ENCODE assay signal across 12 cellular contexts in genomic region chr5:133906303-133906702, GRCh38.
"Had no signal": no experiment of that assay in that cellular context is flagged by ENCODE, and none has a peak within 500 bp of the region (broad histone marks: within the 10 kb centered on the region; RNA-seq: fewer than 3 reads in every experiment).

No MANE protein-coding gene starts in this region.

- DNase-seq: activated CD4-positive, alpha-beta T cell treated with anti-CD3 and anti-CD28 coated beads for 48 hours; esophagus squamous epithelium; foreskin keratinocyte; head of caudate nucleus; left colon; mammary epithelial cell; naive thymus-derived CD4-positive, alpha-beta T cell; stimulated activated CD4-positive, alpha-beta T cell treated with anti-CD3 and anti-CD28 coated beads, Interleukin-4, amount 100 ng/mL, for 1 hour; stimulated activated CD8-positive, alpha-beta memory T cell treated with anti-CD3 and anti-CD28 coated beads, Interleukin-4, amount 100 ng/mL, for 48 hours had no signal

- ATAC-seq: foreskin keratinocyte; left colon; naive thymus-derived CD4-positive, alpha-beta T cell had no signal

- H3K9ac ChIP-seq: parathyroid adenoma had no signal

- H3K4me3 Mint-ChIP-seq: activated naive CD8-positive, alpha-beta T cell; naive thymus-derived CD4-positive, alpha-beta T cell; stimulated activated naive CD8-positive, alpha-beta T cell treated with anti-CD3 and anti-CD28 coated beads, Interleukin-15, Interleukin-2, amounts not matched to agents 100 ng/mL and 50 ng/mL, for 24 hours had no signal

- H3K27ac ChIP-seq: esophagus squamous epithelium, foreskin keratinocyte, parathyroid adenoma had no signal

- H3K36me3 ChIP-seq: esophagus squamous epithelium had no signal

- H3K36me3 Mint-ChIP-seq: activated naive CD8-positive, alpha-beta T cell; naive thymus-derived CD4-positive, alpha-beta T cell had no signal

- H3K27me3 Mint-ChIP-seq: activated naive CD8-positive, alpha-beta T cell; stimulated activated naive CD8-positive, alpha-beta T cell treated with anti-CD3 and anti-CD28 coated beads, Interleukin-15, Interleukin-2, amounts not matched to agents 100 ng/mL and 50 ng/mL, for 24 hours had no signal

- H3K27me3 ChIP-seq: esophagus squamous epithelium had no signal

- H3K9me3 Mint-ChIP-seq: naive thymus-derived CD4-positive, alpha-beta T cell; stimulated activated naive CD8-positive, alpha-beta T cell treated with anti-CD3 and anti-CD28 coated beads, Interleukin-15, Interleukin-2, amounts not matched to agents 100 ng/mL and 50 ng/mL, for 24 hours had no signal

- H3K4me1 ChIP-seq: esophagus squamous epithelium, foreskin keratinocyte, parathyroid adenoma had no signal

- H2AFZ ChIP-seq: parathyroid adenoma had no signal

- H3K4me3 ChIP-seq: esophagus squamous epithelium had no signal

- H3K9me3 ChIP-seq: esophagus squamous epithelium had no signal

- H3K27ac Mint-ChIP-seq: activated naive CD8-positive, alpha-beta T cell; naive thymus-derived CD4-positive, alpha-beta T cell; stimulated activated naive CD8-positive, alpha-beta T cell treated with anti-CD3 and anti-CD28 coated beads, Interleukin-15, Interleukin-2, amounts not matched to agents 100 ng/mL and 50 ng/mL, for 24 hours had no signal
